Comparison of ENCODE assay signal across 8 cellular contexts in genomic region chr16:81315271-81316175, GRCh38. TPM values are rescaled to one million over a fixed set of nuclear protein-coding genes. Genes with fewer than 3 reads are reported as not detected.
DNase-seq lines count a peak whose midpoint lies in the region; ATAC-seq and TF ChIP-seq lines count a peak whose summit lies in the region.

No MANE protein-coding gene starts in this region.

- H3K36me3 ChIP-seq in OCI-LY3 (replicated peaks; ENCODE audit: low read depth, low read length) = no peaks in the 10 kb centered on the region

- TF ChIP-seq CTCF in OCI-LY3 (IDR thresholded peaks at IDR 0.05; ENCODE audit: low read depth, low read length) (no peak), fibroblast of pulmonary artery (IDR thresholded peaks at IDR 0.05; ENCODE audit: low read length, missing control alignments) (no peak)

- H3K4me3 Mint-ChIP-seq in natural killer cell treated with Interleukin-12 subunit alpha and Interleukin-12 subunit beta and Interleukin-15 and Interleukin-18, amount 100 ng/mL, for 72 hours = peak overlapping the region; percentile 96

- peaks cover 14% of the 10 kb centered on the region for H3K4me1 ChIP-seq in OCI-LY3 (ENCODE audit: low read length)

- peak overlapping the region; percentile 46; the same call in 1 of the 2 replicates for H2AFZ ChIP-seq in OCI-LY3 (ENCODE audit: low read depth, low read length)

- H3K27ac Mint-ChIP-seq in natural killer cell treated with Interleukin-12 subunit alpha and Interleukin-12 subunit beta and Interleukin-15 and Interleukin-18, amount 100 ng/mL, for 72 hours = peak overlapping the region in 1 of 2 donors; percentile 86

- no peaks in the 10 kb centered on the region for H3K9me3 Mint-ChIP-seq in natural killer cell treated with Interleukin-12 subunit alpha and Interleukin-12 subunit beta and Interleukin-15 and Interleukin-18, amount 100 ng/mL, for 72 hours

- peaks cover 58% of the 10 kb centered on the region for H3K79me2 ChIP-seq in OCI-LY3 (ENCODE audit: low read length)

- H3K9me3 ChIP-seq in OCI-LY3 (ENCODE audit: insufficient read depth, low read length) = no peaks in the 10 kb centered on the region

- H3K4me1 Mint-ChIP-seq in natural killer cell treated with Interleukin-12 subunit alpha and Interleukin-12 subunit beta and Interleukin-15 and Interleukin-18, amount 100 ng/mL, for 72 hours (ENCODE audit: low read depth in 2 of 2) = peaks cover 22 to 33% of the 10 kb centered on the region in 2 donors

- peaks cover 5% of the 10 kb centered on the region; the same call in 1 of the 2 replicates for H4K20me1 ChIP-seq in OCI-LY3 (ENCODE audit: insufficient read depth, low read length)

- H3K27me3 Mint-ChIP-seq in natural killer cell treated with Interleukin-12 subunit alpha and Interleukin-12 subunit beta and Interleukin-15 and Interleukin-18, amount 100 ng/mL, for 72 hours = no peaks in the 10 kb centered on the region

- H3K36me3 Mint-ChIP-seq in natural killer cell treated with Interleukin-12 subunit alpha and Interleukin-12 subunit beta and Interleukin-15 and Interleukin-18, amount 100 ng/mL, for 72 hours = no peaks in the 10 kb centered on the region

- no peaks in the 10 kb centered on the region for H3K27me3 ChIP-seq in OCI-LY3 (ENCODE audit: low read depth, low read length)

- H3K4me3 ChIP-seq in OCI-LY3 (ENCODE audit: low read length) (peak overlapping the region; percentile 96), fibroblast of pulmonary artery (replicated peaks; ENCODE audit: low read depth, low read length) (peak overlapping the region; percentile 97)

- DNase-seq in NCI-H1417 (lab: John Stamatoyannopoulos, UW) (peak in 2 of 3 experiments; percentile 57), NCI-H1417 treated with DMSO at 0.1 percent for 48 hours (lab: John Stamatoyannopoulos, UW) (no peak), fibroblast of pulmonary artery (ENCODE audit: low read depth) (peak; percentile 63), substantia nigra (lab: John Stamatoyannopoulos, UW) (peak in 34 of 49 donors; percentile 6 to 68 (median 25))
- peak; percentile 33 for DNase-seq in activated T-helper 9 cell treated with anti-CD3 and anti-CD28 coated beads, Interleukin-2, amount 50 U/mL, for 16 hours (ENCODE audit: low read depth)
- DNase-seq in natural killer cell treated with Interleukin-12 subunit alpha and Interleukin-12 subunit beta and Interleukin-15 and Interleukin-18, amount 100 ng/mL, for 72 hours (ENCODE audit: low spot score) = peak; percentile 68

- H3K9ac ChIP-seq in OCI-LY3 (ENCODE audit: low read length) = peak overlapping the region; percentile 66

- peak; percentile 33 for ATAC-seq in HG02852 (IDR thresholded peaks at IDR 0.05; ENCODE audit: unreplicated experiment)
- ATAC-seq in natural killer cell treated with Interleukin-12 subunit alpha and Interleukin-12 subunit beta and Interleukin-15 and Interleukin-18, amount 100 ng/mL, for 72 hours = peak; percentile 44 to 58

- H3K4me2 ChIP-seq in OCI-LY3 (ENCODE audit: low read length) = peak overlapping the region; percentile 99

- no peak overlapping the region; the same call in 1 of the 2 replicates for H3K27ac ChIP-seq in OCI-LY3 (ENCODE audit: low read length)
- H3K27ac ChIP-seq in substantia nigra (ENCODE audit: low read depth, low read length, poor library complexity, severe bottlenecking) = peak overlapping the region; percentile 49

RNA-seq across cellular contexts. Expression of gene GAN, which starts 0.8 kb away (rescaled TPM):
- total RNA-seq in natural killer cell treated with Interleukin-12 subunit alpha and Interleukin-12 subunit beta and Interleukin-15 and Interleukin-18, amount 100 ng/mL, for 72 hours = 10 to 100 TPM; 11.0 to 15.8 TPM
